Comparison of ENCODE assay signal across 18 cellular contexts in genomic region chr13:27463500-27463899, GRCh38. TPM values are rescaled to one million over a fixed set of nuclear protein-coding genes. Genes with fewer than 3 reads are reported as not detected.
DNase-seq lines count a peak whose midpoint lies in the region; ATAC-seq, FAIRE-seq and TF ChIP-seq lines count a peak whose summit lies in the region.
"Had no signal": no experiment of that assay in that cellular context is flagged by ENCODE, and none has a peak within 500 bp of the region (broad histone marks: within the 10 kb centered on the region; RNA-seq: fewer than 3 reads in every experiment).

No MANE protein-coding gene starts in this region.

- FAIRE-seq in K562 (lab: Jason Lieb, UNC): no peak
- FAIRE-seq in GM12892 (lab: Jason Lieb, UNC): no peak
- FAIRE-seq: GM12891 had no signal

- POLR2A ChIA-PET in K562 (lab: Yijun Ruan, JAX): no interaction called here

- H4K20me1 ChIP-seq in GM23338 (replicated peaks; ENCODE audit: insufficient read depth) (no peaks in the 10 kb centered on the region), K562 (replicated peaks; ENCODE audit: control insufficient read depth, insufficient read depth, low read length) (no peaks in the 10 kb centered on the region)

- peak; percentile 54 for DNase-seq in activated CD8-positive, alpha-beta memory T cell treated with anti-CD3 and anti-CD28 coated beads, Interleukin-2, amount 10 ng/mL, durations not matched to agents 7 days and 5 days
- DNase-seq in activated CD8-positive, alpha-beta memory T cell treated with anti-CD3 and anti-CD28 coated beads for 24 hours: no peak
- DNase-seq in GM23338 (ENCODE audit: low spot score) (no peak), K562 (ENCODE audit: extremely low read depth in 1 of 4, low spot score in 3 of 4) (no peak), natural killer cell (no peak), GM12892 (ENCODE audit: insufficient read length) (no peak), NOMO-1 treated with DMSO at 0.1 percent for 48 hours (lab: John Stamatoyannopoulos, UW; ENCODE audit: unreplicated experiment) (no peak), NCI-H2196 (lab: John Stamatoyannopoulos, UW; ENCODE audit: unreplicated experiment) (no peak)
- DNase-seq: DMS53, HFFc6, KBM-7, NCI-H1048, NCI-H446, Peyer's patch, SIG-M5 had no signal

- no peak overlapping the region for H3K27ac Mint-ChIP-seq in activated CD8-positive, alpha-beta memory T cell treated with anti-CD3 and anti-CD28 coated beads, Interleukin-2, amount 10 ng/mL, durations not matched to agents 7 days and 5 days
- H3K27ac Mint-ChIP-seq in GM23338: no peak overlapping the region
- H3K27ac Mint-ChIP-seq in natural killer cell: no peak overlapping the region
- H3K27ac Mint-ChIP-seq: HFFc6 had no signal

- TF ChIP-seq POLR2A in K562 (conservative IDR thresholded peaks at IDR 0.05) (no peak), GM12892 (IDR thresholded peaks at IDR 0.05; ENCODE audit: low read depth, low read length) (no peak)

- H3K4me1 Mint-ChIP-seq in activated CD8-positive, alpha-beta memory T cell treated with anti-CD3 and anti-CD28 coated beads, Interleukin-2, amount 10 ng/mL, durations not matched to agents 7 days and 5 days: peaks cover 12% of the 10 kb centered on the region
- H3K4me1 Mint-ChIP-seq in GM23338: no peaks in the 10 kb centered on the region; the same call in 1 of the 3 replicates
- peaks cover 0 to 5% of the 10 kb centered on the region in 2 donors for H3K4me1 Mint-ChIP-seq in natural killer cell

- H3K9me3 Mint-ChIP-seq in activated CD8-positive, alpha-beta memory T cell treated with anti-CD3 and anti-CD28 coated beads, Interleukin-2, amount 10 ng/mL, durations not matched to agents 7 days and 5 days (ENCODE audit: low read depth): no peaks in the 10 kb centered on the region
- no peaks in the 10 kb centered on the region; the same call in 2 of the 3 replicates for H3K9me3 Mint-ChIP-seq in GM23338
- H3K9me3 Mint-ChIP-seq in natural killer cell: no peaks in the 10 kb centered on the region
- H3K9me3 Mint-ChIP-seq: HFFc6 had no signal

- H3K4me3 Mint-ChIP-seq in activated CD8-positive, alpha-beta memory T cell treated with anti-CD3 and anti-CD28 coated beads, Interleukin-2, amount 10 ng/mL, durations not matched to agents 7 days and 5 days: no peak overlapping the region
- no peak overlapping the region for H3K4me3 Mint-ChIP-seq in GM23338
- H3K4me3 Mint-ChIP-seq in natural killer cell: no peak overlapping the region
- H3K4me3 Mint-ChIP-seq: CD14-positive monocyte, HFFc6 had no signal

- no peaks in the 10 kb centered on the region for H3K79me2 ChIP-seq in GM23338 (replicated peaks; ENCODE audit: insufficient read depth)
- H3K79me2 ChIP-seq in K562 (ENCODE audit: control insufficient read depth, insufficient read depth, low read length): no peaks in the 10 kb centered on the region

- H3K9me1 ChIP-seq in K562 (ENCODE audit: control insufficient read depth, insufficient read depth, low read length): no peaks in the 10 kb centered on the region

- no peaks in the 10 kb centered on the region for H3F3A ChIP-seq in GM23338 (replicated peaks; ENCODE audit: low read depth)

- H3K4me2 ChIP-seq in GM23338 (no peak overlapping the region), K562 (ENCODE audit: insufficient read depth, low read length) (no peak overlapping the region)

- in situ Hi-C loops in K562 (cut with MboI): no loop called here

- no peaks in the 10 kb centered on the region for H3K27me3 Mint-ChIP-seq in activated CD8-positive, alpha-beta memory T cell treated with anti-CD3 and anti-CD28 coated beads, Interleukin-2, amount 10 ng/mL, durations not matched to agents 7 days and 5 days
- H3K27me3 Mint-ChIP-seq in GM23338 (ENCODE audit: insufficient read depth, low read depth, poor library complexity): peaks cover 7% of the 10 kb centered on the region
- peaks cover 0 to 3% of the 10 kb centered on the region in 2 donors for H3K27me3 Mint-ChIP-seq in natural killer cell (ENCODE audit: low read depth in 2 of 2)

- BruUV-seq in K562 (replicated peaks; lab: Mats Ljungman, UMichigan): no TSS peak

- TF ChIP-seq CTCF in GM23338 (conservative IDR thresholded peaks at IDR 0.05; ENCODE audit: low read depth in 2 of 2) (no peak), K562 (IDR thresholded peaks at IDR 0.05 in 2 of 3, conservative IDR thresholded peaks at IDR 0.05 in 1 of 3; ENCODE audit: insufficient read depth in 2 of 3, low read depth in 1 of 3, low read length in 3 of 3) (no peak), natural killer cell (IDR thresholded peaks at IDR 0.05) (no peak)

- peak; percentile 84 for ATAC-seq in activated CD8-positive, alpha-beta memory T cell treated with anti-CD3 and anti-CD28 coated beads, Interleukin-2, amount 10 ng/mL, durations not matched to agents 7 days and 5 days
- ATAC-seq in GM23338: peak; percentile 44; the same call in 2 of the 3 replicates
- ATAC-seq in K562: no peak; the same call in 2 of the 3 replicates
- peak; percentile 66 to 81 (median 76) for ATAC-seq in natural killer cell

- no peak overlapping the region for H3K27ac ChIP-seq in GM23338 (ENCODE audit: low read depth)
- no peak overlapping the region for H3K27ac ChIP-seq in K562 (ENCODE audit: extremely low read depth, low read depth, low read length)
- H3K27ac ChIP-seq: HL-60, Peyer's patch had no signal

- no peak overlapping the region for H3K9ac ChIP-seq in K562 (ENCODE audit: insufficient read depth in 1 of 2, low read depth in 2 of 2, low read length in 2 of 2)

- H2AFZ ChIP-seq in GM23338 (peak overlapping the region; percentile 84), K562 (ENCODE audit: low read depth, low read length) (no peak overlapping the region)

- intact Hi-C loops in K562 (cut with micrococcal nuclease) (no loop called here), natural killer cell (cut with micrococcal nuclease) (loop anchor here (5.0 kb wide), 1 partner anchor 36 kb away; no protein-coding TSS in a partner anchor)

- CTCF ChIA-PET in activated CD8-positive, alpha-beta memory T cell treated with anti-CD3 and anti-CD28 coated beads, Interleukin-2, amount 10 ng/mL, durations not matched to agents 7 days and 5 days (lab: Charles Lee): interaction anchor here (1.5 kb wide), 1 partner anchor 12 kb away, joined by 3 read pairs; the partner anchor contains the start of gene MTIF3
- CTCF ChIA-PET in K562 (lab: Yijun Ruan, JAX; ENCODE audit: low intra/inter-chr PET ratio): no interaction called here

- H3K36me3 Mint-ChIP-seq in activated CD8-positive, alpha-beta memory T cell treated with anti-CD3 and anti-CD28 coated beads, Interleukin-2, amount 10 ng/mL, durations not matched to agents 7 days and 5 days: no peaks in the 10 kb centered on the region
- H3K36me3 Mint-ChIP-seq in GM23338 (ENCODE audit: low read depth): no peaks in the 10 kb centered on the region; the same call in 2 of the 3 replicates
- H3K36me3 Mint-ChIP-seq in natural killer cell: no peaks in the 10 kb centered on the region
- H3K36me3 Mint-ChIP-seq: CD14-positive monocyte had no signal

- peaks cover 7% of the 10 kb centered on the region; the same call in 1 of the 2 replicates for H3K9me2 ChIP-seq in GM23338 (ENCODE audit: insufficient read depth)

- H3K36me3 ChIP-seq in GM23338 (ENCODE audit: insufficient read depth) (no peaks in the 10 kb centered on the region), K562 (ENCODE audit: control insufficient read depth, insufficient read depth, low read length) (no peaks in the 10 kb centered on the region)
- H3K36me3 ChIP-seq: Peyer's patch had no signal

- no peaks in the 10 kb centered on the region for H3K27me3 ChIP-seq in GM23338 (ENCODE audit: insufficient read depth)
- peaks cover 0 to 6% of the 10 kb centered on the region in 2 experiments; a peak in 2 of 5 replicates for H3K27me3 ChIP-seq in K562 (ENCODE audit: control insufficient read depth in 2 of 2, insufficient read depth in 2 of 2, low read length in 2 of 2)
- H3K27me3 ChIP-seq: Peyer's patch had no signal

- H3K4me1 ChIP-seq in GM23338 (ENCODE audit: insufficient read depth) (no peaks in the 10 kb centered on the region), K562 (replicated peaks in 1 of 2; ENCODE audit: control insufficient read depth in 2 of 2, insufficient read depth in 2 of 2, low read length in 2 of 2) (no peaks in the 10 kb centered on the region; a peak in 1 of 5 replicates)
- H3K4me1 ChIP-seq: Peyer's patch had no signal

- H3K4me3 ChIP-seq in GM23338: no peak overlapping the region
- no peak overlapping the region for H3K4me3 ChIP-seq in K562
- H3K4me3 ChIP-seq: Peyer's patch had no signal

- WGBS in K562 (ENCODE audit: insufficient coverage, low coverage, missing lambda C conversion rate): 10% methylated on average over 5 of the region's 6 CpGs

- no peak for TF ChIP-seq EP300 in K562 (IDR thresholded peaks at IDR 0.05; ENCODE audit: low read length)

- no peaks in the 10 kb centered on the region for H3K9me3 ChIP-seq in K562 (replicated peaks; ENCODE audit: control insufficient read depth, insufficient read depth, low read depth, low read length)
- H3K9me3 ChIP-seq: Peyer's patch had no signal

- no peak for TF ChIP-seq RAD21 in K562 (CRISPR knock-in tag; conservative IDR thresholded peaks at IDR 0.05 in 1 of 2, IDR thresholded peaks at IDR 0.05 in 1 of 2)

RNA-seq across cellular contexts. Expression of gene MTIF3, which starts 13.1 kb away (rescaled TPM):
- 10 to 100 TPM; 41.2 to 47.3 TPM for total RNA-seq in activated CD8-positive, alpha-beta memory T cell treated with anti-CD3 and anti-CD28 coated beads, Interleukin-2, amount 10 ng/mL, durations not matched to agents 7 days and 5 days
- total RNA-seq in GM23338 (2014; rRNA removed; shearing (Covaris generic)): 33.0 and 47.2 TPM in 2 replicates
- 148 and 152 TPM in 2 replicates for polyA plus RNA-seq in GM23338 (2016; fragmentation: Nextera tagmentation; extraction: Ambion mirVana)
- total RNA-seq in K562 (2011; cell fraction: chromatin; rRNA removed; ENCODE audit: low replicate concordance): 9.9 and 21.4 TPM in 2 replicates
- 6.2 and 8.7 TPM in 2 replicates for total RNA-seq in K562 (2011; cell fraction: nucleolus; rRNA removed)
- 13.3 and 17.4 TPM in 2 replicates for total RNA-seq in K562 (2011; cell fraction: nucleoplasm; rRNA removed)
- 34.6 and 46.1 TPM in 2 replicates for total RNA-seq in K562 (2014; rRNA removed)
- 43.9 and 53.6 TPM in 2 replicates for total RNA-seq in K562 (2014; rRNA removed; fragmentation: Illumina TruSeq; extraction: Trizol)
- 41.2 and 44.4 TPM in 2 replicates for total RNA-seq in K562 (2015; rRNA removed; fragmentation: Illumina TruSeq; extraction: Trizol)
- total RNA-seq in K562 (2021): 20.4 and 23.5 TPM in 2 replicates
- polyA plus RNA-seq in K562 (2011; rRNA removed): 35.9 and 40.8 TPM in 2 replicates
- polyA plus RNA-seq in K562 (2011; cell fraction: cytosol; rRNA removed): 20.1 and 34.4 TPM in 2 replicates
- 13.5 and 20.6 TPM in 2 replicates for polyA plus RNA-seq in K562 (2011; cell fraction: nucleus; rRNA removed)
- polyA plus RNA-seq in K562 (2012): 31.5 and 40.7 TPM in 2 replicates
- polyA plus RNA-seq in K562 (2014; fragmentation: Illumina TruSeq; extraction: Trizol): 58.1 and 73.6 TPM in 2 replicates
- 10 to 100 TPM; 62.0 to 71.2 TPM for polyA plus RNA-seq in K562 (2014; fragmentation: Nextera tagmentation; extraction: Ambion mirVana)
- 45.2 and 47.5 TPM in 2 replicates for polyA plus RNA-seq in K562 (2014; rRNA removed)
- polyA minus RNA-seq in K562 (2011; rRNA and poly(A)+ RNA removed): 23.6 and 32.2 TPM in 2 replicates
- 8.9 and 11.3 TPM in 2 replicates for polyA minus RNA-seq in K562 (2011; cell fraction: cytosol; rRNA and poly(A)+ RNA removed)
- 7.8 and 16.4 TPM in 2 replicates for polyA minus RNA-seq in K562 (2011; cell fraction: nucleus; rRNA and poly(A)+ RNA removed)
- total RNA-seq in natural killer cell: 10 to 100 TPM; 30.2 to 56.6 (median 36.8) TPM
- polyA plus RNA-seq in GM12892 (2012; ENCODE audit: missing spikeins): 46.9 TPM

RNA-seq across cellular contexts. Expression of gene GTF3A, which starts 39.1 kb away (rescaled TPM):
- total RNA-seq in activated CD8-positive, alpha-beta memory T cell treated with anti-CD3 and anti-CD28 coated beads, Interleukin-2, amount 10 ng/mL, durations not matched to agents 7 days and 5 days: 100 to 1,000 TPM; 189 to 225 TPM
- total RNA-seq in GM23338 (2014; rRNA removed; shearing (Covaris generic)): 109 and 206 TPM in 2 replicates
- polyA plus RNA-seq in GM23338 (2016; fragmentation: Nextera tagmentation; extraction: Ambion mirVana): 174 and 190 TPM in 2 replicates
- 33.9 and 37.6 TPM in 2 replicates for total RNA-seq in K562 (2011; cell fraction: chromatin; rRNA removed; ENCODE audit: low replicate concordance)
- total RNA-seq in K562 (2011; cell fraction: nucleolus; rRNA removed): 30.0 and 31.3 TPM in 2 replicates
- 35.6 and 63.0 TPM in 2 replicates for total RNA-seq in K562 (2011; cell fraction: nucleoplasm; rRNA removed)
- 197 and 224 TPM in 2 replicates for total RNA-seq in K562 (2014; rRNA removed)
- total RNA-seq in K562 (2014; rRNA removed; fragmentation: Illumina TruSeq; extraction: Trizol): 239 and 267 TPM in 2 replicates
- total RNA-seq in K562 (2015; rRNA removed; fragmentation: Illumina TruSeq; extraction: Trizol): 184 and 203 TPM in 2 replicates
- total RNA-seq in K562 (2021): 152 and 160 TPM in 2 replicates
- polyA plus RNA-seq in K562 (2011; rRNA removed): 126 and 174 TPM in 2 replicates
- polyA plus RNA-seq in K562 (2011; cell fraction: cytosol; rRNA removed): 69.8 and 130 TPM in 2 replicates
- 73.0 and 80.9 TPM in 2 replicates for polyA plus RNA-seq in K562 (2011; cell fraction: nucleus; rRNA removed)
- polyA plus RNA-seq in K562 (2012): 119 and 134 TPM in 2 replicates
- polyA plus RNA-seq in K562 (2014; fragmentation: Illumina TruSeq; extraction: Trizol): 261 and 303 TPM in 2 replicates
- polyA plus RNA-seq in K562 (2014; fragmentation: Nextera tagmentation; extraction: Ambion mirVana): 10 to 100 TPM; 47.5 to 63.9 TPM
- polyA plus RNA-seq in K562 (2014; rRNA removed): 161 and 162 TPM in 2 replicates
- polyA minus RNA-seq in K562 (2011; rRNA and poly(A)+ RNA removed): 101 and 123 TPM in 2 replicates
- 51.2 and 61.3 TPM in 2 replicates for polyA minus RNA-seq in K562 (2011; cell fraction: cytosol; rRNA and poly(A)+ RNA removed)
- polyA minus RNA-seq in K562 (2011; cell fraction: nucleus; rRNA and poly(A)+ RNA removed): 41.2 and 50.1 TPM in 2 replicates
- 100 to 1,000 TPM; 129 to 132 (median 130) TPM for total RNA-seq in natural killer cell
- polyA plus RNA-seq in GM12892 (2012; ENCODE audit: missing spikeins): 290 TPM
